ENCODE assay signal across 11 cellular contexts in genomic region chr2:152466041-152466440, GRCh38.
A peak's percentile ranks its signal among the peaks of the same experiment; 100 is the strongest.
DNase-seq lines count a peak whose midpoint lies in the region; ATAC-seq and TF ChIP-seq lines count a peak whose summit lies in the region.
"Had no signal": no experiment of that assay in that cellular context is flagged by ENCODE, and none has a peak within 500 bp of the region (broad histone marks: within the 10 kb centered on the region; RNA-seq: fewer than 3 reads in every experiment).

No MANE protein-coding gene starts in this region.

- H3K36me3 ChIP-seq in body of pancreas (replicated peaks in 1 of 2; ENCODE audit: insufficient read depth in 1 of 2, low read depth in 2 of 2) (no peaks in the 10 kb centered on the region), skeletal muscle tissue (ENCODE audit: control insufficient read depth in 3 of 3, insufficient read depth in 3 of 3, low read length in 3 of 3) (no peaks in the 10 kb centered on the region), HAP-1 (replicated peaks) (no peaks in the 10 kb centered on the region)
- H3K36me3 ChIP-seq: uterus had no signal

- H3K9me3 ChIP-seq in body of pancreas (no peaks in the 10 kb centered on the region), skeletal muscle tissue (ENCODE audit: control insufficient read depth in 3 of 3, low read length in 3 of 3) (no peaks in the 10 kb centered on the region), HAP-1 (no peaks in the 10 kb centered on the region)
- H3K9me3 ChIP-seq: uterus had no signal

- TF ChIP-seq CTCF in HL-60 (IDR thresholded peaks at IDR 0.05; ENCODE audit: insufficient read depth, low read length) (no peak), body of pancreas (IDR thresholded peaks at IDR 0.05) (no peak)

- TF ChIP-seq POLR2A in body of pancreas (IDR thresholded peaks at IDR 0.05): no peak

- DNase-seq in HL-60 (ENCODE audit: low read depth in 1 of 2, low spot score in 1 of 2): no peak
- peak in 2 of 4 donors; percentile 19 to 36 for DNase-seq in body of pancreas
- no peak for DNase-seq in HAP-1 (ENCODE audit: low spot score in 2 of 2)
- DNase-seq in GM19238 (ENCODE audit: insufficient read length, low spot score): no peak
- DNase-seq in stimulated activated CD4-positive, alpha-beta T cell treated with anti-CD3 and anti-CD28 coated beads, Interleukin-4, amount 100 ng/mL, for 24 hours: no peak
- DNase-seq in NCI-H2107 (lab: John Stamatoyannopoulos, UW): no peak
- DNase-seq: activated naive CD4-positive, alpha-beta T cell treated with anti-CD3 and anti-CD28 coated beads, Interleukin-2, amount 50 U/mL, for 16 hours; stimulated activated CD4-positive, alpha-beta T cell treated with anti-CD3 and anti-CD28 coated beads, Interleukin-15, amount 100 ng/mL, for 24 hours; uterus had no signal

- intact Hi-C loops in body of pancreas (cut with DNase I): no loop called here

- 65 to 71% methylated on average over 6 of the region's 6 CpGs for WGBS in body of pancreas, 2 donors

- H3K4me3 ChIP-seq in HL-60 (replicated peaks; ENCODE audit: insufficient read depth, low read length): no peak overlapping the region
- no peak overlapping the region for H3K4me3 ChIP-seq in body of pancreas
- peak overlapping the region in 2 of 3 donors; percentile 8 to 63 for H3K4me3 ChIP-seq in skeletal muscle tissue (ENCODE audit: low read length in 3 of 3)
- H3K4me3 ChIP-seq in HAP-1: no peak overlapping the region
- H3K4me3 ChIP-seq: uterus had no signal

- H3K27ac ChIP-seq in HL-60 (replicated peaks) (peak overlapping the region; percentile 22), body of pancreas (no peak overlapping the region), skeletal muscle tissue (ENCODE audit: low read depth, low read length) (peak overlapping the region; percentile 81)

- in situ Hi-C loops in HAP-1 (cut with MboI; ENCODE audit: low sequenced_read_pairs): no loop called here

- ATAC-seq in GM18868 (IDR thresholded peaks at IDR 0.05; ENCODE audit: unreplicated experiment): peak; percentile 27
- peak; percentile 36 for ATAC-seq in body of pancreas

- H3K4me1 ChIP-seq in body of pancreas: peaks cover 42% of the 10 kb centered on the region
- peaks cover 48 to 54% (median 54%) of the 10 kb centered on the region in 3 donors for H3K4me1 ChIP-seq in skeletal muscle tissue (ENCODE audit: control insufficient read depth in 3 of 3, insufficient read depth in 3 of 3, low read length in 3 of 3)
- H3K4me1 ChIP-seq in HAP-1: peaks cover 8% of the 10 kb centered on the region
- H3K4me1 ChIP-seq: uterus had no signal

- H3K27me3 ChIP-seq in HL-60 (ENCODE audit: insufficient read depth, poor library complexity, severe bottlenecking) (no peaks in the 10 kb centered on the region), body of pancreas (no peaks in the 10 kb centered on the region), skeletal muscle tissue (ENCODE audit: control insufficient read depth in 3 of 3, insufficient read depth in 3 of 3, low read length in 3 of 3) (no peaks in the 10 kb centered on the region), HAP-1 (ENCODE audit: low read depth) (peaks cover 3% of the 10 kb centered on the region; the same call in 1 of the 2 replicates)
- H3K27me3 ChIP-seq: uterus had no signal

- peak overlapping the region in 1 of 3 donors; percentile 57 for H3K9ac ChIP-seq in skeletal muscle tissue (ENCODE audit: low read depth in 1 of 3, low read length in 3 of 3)

Comparison
In these comparisons a context has a peak if more than half of its experiments do, and no peak if none do; other contexts are left out.
1. H3K27ac ChIP-seq: peak in HL-60 (single experiment) and skeletal muscle tissue (single experiment); none in body of pancreas (0 of 4).
2. H3K4me3 ChIP-seq: peak in skeletal muscle tissue (2 of 3); none in HL-60 (single experiment), body of pancreas (0 of 2) and HAP-1 (single experiment).